19 cellular contexts compared by ENCODE assay signal in genomic region chr6:35365599-35366596, GRCh38. TPM values are rescaled to one million over a fixed set of nuclear protein-coding genes. Genes with fewer than 3 reads are reported as not detected.
DNase-seq lines count a peak whose midpoint lies in the region; ATAC-seq and TF ChIP-seq lines count a peak whose summit lies in the region.
"Had no signal": no experiment of that assay in that cellular context is flagged by ENCODE, and none has a peak within 500 bp of the region (broad histone marks: within the 10 kb centered on the region; RNA-seq: fewer than 3 reads in every experiment).

No MANE protein-coding gene starts in this region.

- H3K27ac ChIP-seq in CD4-positive, alpha-beta T cell (ENCODE audit: low read depth, low read length) = no peak overlapping the region
- H3K27ac ChIP-seq in naive thymus-derived CD4-positive, alpha-beta T cell (ENCODE audit: low read depth, low read length) = no peak overlapping the region
- H3K27ac ChIP-seq: skin epidermis had no signal

- intact Hi-C loops in CD4-positive, alpha-beta T cell (cut with DNase I, micrococcal nuclease) = no loop called here
- intact Hi-C loops in activated T-helper 2 cell treated with anti-CD3 and anti-CD28 coated beads, Interferon-gamma antibody, Interleukin-2, Interleukin-4, amounts not matched to agents 10 μg/mL and 5 μg/mL and 100 μg/mL, durations not matched to agents 14 hours and 24 hours and 36 hours (cut with micrococcal nuclease) = no loop called here
- intact Hi-C loops in naive thymus-derived CD4-positive, alpha-beta T cell (cut with micrococcal nuclease) = loop anchor here in 1 of 2 donors (5.0 kb wide), 1 partner anchor 51 kb away; no protein-coding TSS in a partner anchor

- no peak for TF ChIP-seq CTCF in CD4-positive, alpha-beta T cell (IDR thresholded peaks at IDR 0.05)

- no peaks in the 10 kb centered on the region for H3K9me3 Mint-ChIP-seq in CD4-positive, alpha-beta T cell
- no peaks in the 10 kb centered on the region for H3K9me3 Mint-ChIP-seq in activated T-helper 2 cell treated with anti-CD3 and anti-CD28 coated beads, Interferon-gamma antibody, Interleukin-2, Interleukin-4, amounts not matched to agents 10 μg/mL and 5 μg/mL and 100 μg/mL, durations not matched to agents 14 hours and 24 hours and 36 hours
- peaks cover 0 to 4% (median 0%) of the 10 kb centered on the region in 11 donors for H3K9me3 Mint-ChIP-seq in naive thymus-derived CD4-positive, alpha-beta T cell
- H3K9me3 Mint-ChIP-seq: central memory CD8-positive, alpha-beta T cell; endodermal cell; immature natural killer cell had no signal

- no peak overlapping the region for H3K4me3 ChIP-seq in naive thymus-derived CD4-positive, alpha-beta T cell (ENCODE audit: low read length)
- H3K4me3 ChIP-seq: skin epidermis had no signal

- POLR2A ChIA-PET in CD4-positive, alpha-beta T cell (lab: Charles Lee) = interaction anchor here (0.9 kb wide), 1 partner anchor 9 kb away, joined by 3 read pairs; no protein-coding TSS in a partner anchor
- POLR2A ChIA-PET in naive thymus-derived CD4-positive, alpha-beta T cell (lab: Charles Lee) = no interaction called here

- H3K27me3 ChIP-seq in CD4-positive, alpha-beta T cell (ENCODE audit: control insufficient read depth, insufficient read depth, low read length) = no peaks in the 10 kb centered on the region
- H3K27me3 ChIP-seq in naive thymus-derived CD4-positive, alpha-beta T cell (ENCODE audit: control insufficient read depth in 2 of 2, insufficient read depth in 2 of 2, low read length in 2 of 2) = no peaks in the 10 kb centered on the region

- peaks cover 79% of the 10 kb centered on the region for H3K4me1 Mint-ChIP-seq in CD4-positive, alpha-beta T cell (ENCODE audit: low read depth)
- peaks cover 42% of the 10 kb centered on the region for H3K4me1 Mint-ChIP-seq in activated T-helper 2 cell treated with anti-CD3 and anti-CD28 coated beads, Interferon-gamma antibody, Interleukin-2, Interleukin-4, amounts not matched to agents 10 μg/mL and 5 μg/mL and 100 μg/mL, durations not matched to agents 14 hours and 24 hours and 36 hours (ENCODE audit: low read depth)
- H3K4me1 Mint-ChIP-seq in naive thymus-derived CD4-positive, alpha-beta T cell = peaks cover 54 to 85% (median 72%) of the 10 kb centered on the region in 7 donors

- no peak for DNase-seq in CD4-positive, alpha-beta T cell
- DNase-seq in Caki2 (ENCODE audit: low read depth) (peak; percentile 10), NCI-H748 treated with DMSO at 0.1 percent for 48 hours (lab: John Stamatoyannopoulos, UW) (no peak)
- no peak for DNase-seq in activated T-helper 2 cell treated with anti-CD3 and anti-CD28 coated beads, Interferon-gamma antibody, Interleukin-2, Interleukin-4, amounts not matched to agents 10 μg/mL and 5 μg/mL and 100 μg/mL, durations not matched to agents 14 hours and 24 hours and 36 hours (ENCODE audit: low spot score)
- DNase-seq in naive thymus-derived CD4-positive, alpha-beta T cell = no peak
- DNase-seq: activated CD4-positive, alpha-beta T cell treated with anti-CD3 and anti-CD28 coated beads, Interleukin-2, amount 50 U/mL, for 48 hours; activated gamma-delta T cell treated with Interleukin-2 at 50 U/mL for 16 hours; C1 segment of cervical spinal cord; DND-41; endodermal cell; GOT3; immature natural killer cell; NCI-H82; RPMI8226; stimulated activated naive CD8-positive, alpha-beta T cell treated with anti-CD3 and anti-CD28 coated beads, Interleukin-15, Interleukin-2, amounts not matched to agents 100 U/mL and 50 U/mL, for 24 hours had no signal

- H3K36me3 ChIP-seq in naive thymus-derived CD4-positive, alpha-beta T cell (ENCODE audit: control insufficient read depth in 2 of 3, insufficient read depth in 3 of 3, low read length in 3 of 3) = peaks cover 0 to 7% (median 0%) of the 10 kb centered on the region in 3 experiments

- ATAC-seq in CD4-positive, alpha-beta T cell (ENCODE audit: poor library complexity) = no peak
- no peak for ATAC-seq in naive thymus-derived CD4-positive, alpha-beta T cell
- ATAC-seq in HG03460 (IDR thresholded peaks at IDR 0.05; ENCODE audit: unreplicated experiment) = no peak
- no peak for ATAC-seq in GM21367 (IDR thresholded peaks at IDR 0.05; ENCODE audit: unreplicated experiment)
- ATAC-seq: stimulated activated naive CD8-positive, alpha-beta T cell treated with anti-CD3 and anti-CD28 coated beads, Interleukin-15, Interleukin-2, amounts not matched to agents 100 U/mL and 50 U/mL, for 24 hours had no signal

- CTCF ChIA-PET in CD4-positive, alpha-beta T cell (lab: Charles Lee) = no interaction called here
- CTCF ChIA-PET in naive thymus-derived CD4-positive, alpha-beta T cell (lab: Charles Lee) = interaction anchor here (0.6 to 1.3 kb wide), 4 partner anchors 38 to 98 kb away, joined by 3 to 7 read pairs (median 4); no protein-coding TSS in a partner anchor

- peak overlapping the region; percentile 51 for H3K27ac Mint-ChIP-seq in CD4-positive, alpha-beta T cell
- H3K27ac Mint-ChIP-seq in activated T-helper 2 cell treated with anti-CD3 and anti-CD28 coated beads, Interferon-gamma antibody, Interleukin-2, Interleukin-4, amounts not matched to agents 10 μg/mL and 5 μg/mL and 100 μg/mL, durations not matched to agents 14 hours and 24 hours and 36 hours = peak overlapping the region; percentile 13
- H3K27ac Mint-ChIP-seq in naive thymus-derived CD4-positive, alpha-beta T cell = peak overlapping the region; percentile 9 to 94 (median 72)
- H3K27ac Mint-ChIP-seq: endodermal cell had no signal

- peaks cover 26 to 40% of the 10 kb centered on the region in 2 donors for H3K4me1 ChIP-seq in naive thymus-derived CD4-positive, alpha-beta T cell (ENCODE audit: control insufficient read depth in 2 of 2, insufficient read depth in 2 of 2, low read length in 2 of 2)

- no peaks in the 10 kb centered on the region for H3K27me3 Mint-ChIP-seq in CD4-positive, alpha-beta T cell
- no peaks in the 10 kb centered on the region for H3K27me3 Mint-ChIP-seq in activated T-helper 2 cell treated with anti-CD3 and anti-CD28 coated beads, Interferon-gamma antibody, Interleukin-2, Interleukin-4, amounts not matched to agents 10 μg/mL and 5 μg/mL and 100 μg/mL, durations not matched to agents 14 hours and 24 hours and 36 hours (ENCODE audit: low read depth)
- H3K27me3 Mint-ChIP-seq in naive thymus-derived CD4-positive, alpha-beta T cell = no peaks in the 10 kb centered on the region
- H3K27me3 Mint-ChIP-seq: central memory CD8-positive, alpha-beta T cell had no signal

- H3K4me3 Mint-ChIP-seq in CD4-positive, alpha-beta T cell = no peak overlapping the region
- H3K4me3 Mint-ChIP-seq in activated T-helper 2 cell treated with anti-CD3 and anti-CD28 coated beads, Interferon-gamma antibody, Interleukin-2, Interleukin-4, amounts not matched to agents 10 μg/mL and 5 μg/mL and 100 μg/mL, durations not matched to agents 14 hours and 24 hours and 36 hours (ENCODE audit: low read depth) = no peak overlapping the region
- peak overlapping the region in 1 of 10 donors; percentile 4 for H3K4me3 Mint-ChIP-seq in naive thymus-derived CD4-positive, alpha-beta T cell
- H3K4me3 Mint-ChIP-seq: central memory CD8-positive, alpha-beta T cell; endodermal cell; immature natural killer cell had no signal

- no peaks in the 10 kb centered on the region for H3K9me3 ChIP-seq in CD4-positive, alpha-beta T cell (ENCODE audit: control insufficient read depth, low read length)
- H3K9me3 ChIP-seq in naive thymus-derived CD4-positive, alpha-beta T cell (ENCODE audit: control insufficient read depth in 2 of 3, low read length in 3 of 3) = no peaks in the 10 kb centered on the region

- in situ Hi-C loops in Caki2 (cut with HindIII; ENCODE audit: low pct_unique_long_range_greater_than_20kb, low sequenced_read_pairs) = no loop called here

- peaks cover 25% of the 10 kb centered on the region for H3K36me3 Mint-ChIP-seq in CD4-positive, alpha-beta T cell (ENCODE audit: low read depth)
- H3K36me3 Mint-ChIP-seq in activated T-helper 2 cell treated with anti-CD3 and anti-CD28 coated beads, Interferon-gamma antibody, Interleukin-2, Interleukin-4, amounts not matched to agents 10 μg/mL and 5 μg/mL and 100 μg/mL, durations not matched to agents 14 hours and 24 hours and 36 hours (ENCODE audit: low read depth) = peaks cover 23% of the 10 kb centered on the region
- peaks cover 0 to 41% (median 5%) of the 10 kb centered on the region in 5 donors for H3K36me3 Mint-ChIP-seq in naive thymus-derived CD4-positive, alpha-beta T cell

RNA-seq across cellular contexts. Expression of gene PPARD, which starts 23.5 kb away (rescaled TPM):
- total RNA-seq in CD4-positive, alpha-beta T cell = 10 to 100 TPM; 34.1 to 37.0 TPM
- total RNA-seq in Caki2 (2014; rRNA removed; shearing (Covaris generic); ENCODE audit: low replicate concordance) = 2.8 TPM in 2 replicates
- total RNA-seq in activated T-helper 2 cell treated with anti-CD3 and anti-CD28 coated beads, Interferon-gamma antibody, Interleukin-2, Interleukin-4, amounts not matched to agents 10 μg/mL and 5 μg/mL and 100 μg/mL, durations not matched to agents 14 hours and 24 hours and 36 hours = 27.1 and 29.1 TPM in 2 replicates
- total RNA-seq in naive thymus-derived CD4-positive, alpha-beta T cell = 10 to 100 TPM; 29.3 to 47.1 (median 36.0) TPM
- 10 to 100 TPM in 1 of 2 donors, 1 to 10 TPM in 1; 7.3 to 20.2 TPM for polyA plus RNA-seq in naive thymus-derived CD4-positive, alpha-beta T cell

Comparison
In these comparisons a context has a peak if more than half of its experiments do, and no peak if none do; other contexts are left out.
1. H3K27ac Mint-ChIP-seq: peak in every context shown above with its lines; median percentile 72 in naive thymus-derived CD4-positive, alpha-beta T cell; 51 in CD4-positive, alpha-beta T cell; 13 in activated T-helper 2 cell treated with anti-CD3 and anti-CD28 coated beads, Interferon-gamma antibody, Interleukin-2, Interleukin-4, amounts not matched to agents 10 μg/mL and 5 μg/mL and 100 μg/mL, durations not matched to agents 14 hours and 24 hours and 36 hours.